Comparison of ENCODE assay signal across 23 cellular contexts in genomic region chr17:65468321-65468720, GRCh38.
DNase-seq lines count a peak whose midpoint lies in the region; FAIRE-seq lines count a peak whose summit lies in the region.
"Had no signal": no experiment of that assay in that cellular context is flagged by ENCODE, and none has a peak within 500 bp of the region (broad histone marks: within the 10 kb centered on the region; RNA-seq: fewer than 3 reads in every experiment).

No MANE protein-coding gene starts in this region.

- no peak overlapping the region for H4K12ac ChIP-seq in trophoblast cell (ENCODE audit: low read depth, low read length)

- peak overlapping the region; percentile 75 for H4K91ac ChIP-seq in trophoblast cell (ENCODE audit: low read depth, low read length)

- no peak overlapping the region for H3K4me3 ChIP-seq in trophoblast cell (ENCODE audit: low read depth, low read length)
- H3K4me3 ChIP-seq: A549; BLaER1 treated with 17β-estradiol and CSF1 and Interleukin-3, amounts not matched to agents 10 nM and 100 nM; GM12878 had no signal

- H3K4me1 ChIP-seq in trophoblast cell (ENCODE audit: control insufficient read depth in 1 of 2, insufficient read depth in 2 of 2, low read length in 2 of 2) = peaks cover 3 to 10% of the 10 kb centered on the region in 2 experiments
- H3K4me1 ChIP-seq: A549; BLaER1 treated with 17β-estradiol and CSF1 and Interleukin-3, amounts not matched to agents 10 nM and 100 nM had no signal

- H2BK5ac ChIP-seq in trophoblast cell (ENCODE audit: low read depth, low read length, poor library complexity) = peak overlapping the region; percentile 50

- H2AK5ac ChIP-seq in trophoblast cell (ENCODE audit: low read length) = peak overlapping the region; percentile 51

- DNase-seq in T-helper 1 cell = no peak
- no peak for DNase-seq in HTR-8/SVneo (ENCODE audit: insufficient read length, low spot score)
- peak; percentile 92 to 96 for DNase-seq in trophoblast cell
- no peak for DNase-seq in NCI-H2029 treated with DMSO at 0.1 percent for 48 hours (lab: John Stamatoyannopoulos, UW)
- no peak for DNase-seq in COR-L47 (lab: John Stamatoyannopoulos, UW)
- DNase-seq in DMS153 treated with DMSO at 0.1 percent for 48 hours (lab: John Stamatoyannopoulos, UW; ENCODE audit: unreplicated experiment) = no peak
- DNase-seq: AML-193; CD4-positive, alpha-beta T cell; CD8-positive, alpha-beta T cell; DMS 273 treated with DMSO at 0.1 percent for 48 hours; DMS153; DMS79 treated with DMSO at 0.1 percent for 48 hours; GF-D8 had no signal

- H3K4ac ChIP-seq in trophoblast cell (ENCODE audit: low read depth, low read length) = peak overlapping the region; percentile 10

- peaks cover 4% of the 10 kb centered on the region for H3K79me2 ChIP-seq in trophoblast cell (ENCODE audit: control insufficient read depth, insufficient read depth, low read length, poor library complexity)

- H4K8ac ChIP-seq in trophoblast cell (ENCODE audit: low read depth, low read length) = peak overlapping the region; percentile 26

- no peaks in the 10 kb centered on the region for H3K36me3 Mint-ChIP-seq in T-helper 1 cell treated with Interleukin-12 subunit alpha and Interleukin-12 subunit beta and Interleukin-4 antibody, amounts not matched to agents 30 μg/mL and 1 μg/mL, for 36 hours (ENCODE audit: low read depth)
- H3K36me3 Mint-ChIP-seq: CD8-positive, alpha-beta T cell had no signal

- no peak overlapping the region for H3K18ac ChIP-seq in trophoblast cell (ENCODE audit: low read length)

- H3K9ac ChIP-seq in trophoblast cell (ENCODE audit: low read length) = no peak overlapping the region
- H3K9ac ChIP-seq: BLaER1 treated with 17β-estradiol and CSF1 and Interleukin-3, amounts not matched to agents 10 nM and 100 nM had no signal

- H3K9me3 ChIP-seq in trophoblast cell (ENCODE audit: insufficient read depth, low read depth, low read length) = peaks cover 2% of the 10 kb centered on the region
- H3K9me3 ChIP-seq: A549 had no signal

- no peak overlapping the region for H2BK12ac ChIP-seq in trophoblast cell (ENCODE audit: low read length)

- H3K23ac ChIP-seq in trophoblast cell (ENCODE audit: low read length) = no peak overlapping the region

- FAIRE-seq in HTR-8/SVneo (lab: Jason Lieb, UNC) = peak; percentile 93
- FAIRE-seq: A549, G401.6, GM12878, GM12892, GM18507 had no signal

- H3K27ac ChIP-seq in trophoblast cell (ENCODE audit: low read depth, low read length) = no peak overlapping the region
- H3K27ac ChIP-seq: 22Rv1; A549; BLaER1 treated with 17β-estradiol and CSF1 and Interleukin-3, amounts not matched to agents 10 nM and 100 nM; C4-2B had no signal

- H3K27me3 ChIP-seq in trophoblast cell (ENCODE audit: insufficient read depth, low read length) = no peaks in the 10 kb centered on the region
- H3K27me3 ChIP-seq: BLaER1 treated with 17β-estradiol and CSF1 and Interleukin-3, amounts not matched to agents 10 nM and 100 nM had no signal

- no peak overlapping the region for H3K4me2 ChIP-seq in trophoblast cell (ENCODE audit: low read length)
- H3K4me2 ChIP-seq: A549; BLaER1 treated with 17β-estradiol and CSF1 and Interleukin-3, amounts not matched to agents 10 nM and 100 nM had no signal

- H3K4me3 Mint-ChIP-seq in T-helper 1 cell treated with Interleukin-12 subunit alpha and Interleukin-12 subunit beta and Interleukin-4 antibody, amounts not matched to agents 30 μg/mL and 1 μg/mL, for 36 hours = no peak overlapping the region
- H3K4me3 Mint-ChIP-seq: B cell; CD4-positive, alpha-beta T cell; CD8-positive, alpha-beta T cell had no signal

- H3K27me3 Mint-ChIP-seq in T-helper 1 cell treated with Interleukin-12 subunit alpha and Interleukin-12 subunit beta and Interleukin-4 antibody, amounts not matched to agents 30 μg/mL and 1 μg/mL, for 36 hours (ENCODE audit: low read depth) = peaks cover 3% of the 10 kb centered on the region

- no peaks in the 10 kb centered on the region for H3K36me3 ChIP-seq in trophoblast cell (ENCODE audit: control insufficient read depth in 1 of 2, insufficient read depth in 2 of 2, low read length in 2 of 2)
- H3K36me3 ChIP-seq: BLaER1 treated with 17β-estradiol and CSF1 and Interleukin-3, amounts not matched to agents 10 nM and 100 nM had no signal

- peak overlapping the region; percentile 1 for H3K27ac Mint-ChIP-seq in T-helper 1 cell treated with Interleukin-12 subunit alpha and Interleukin-12 subunit beta and Interleukin-4 antibody, amounts not matched to agents 30 μg/mL and 1 μg/mL, for 36 hours
- H3K27ac Mint-ChIP-seq: B cell; CD4-positive, alpha-beta T cell; CD8-positive, alpha-beta T cell had no signal

- H3K14ac ChIP-seq in trophoblast cell (ENCODE audit: low read length) = peak overlapping the region; percentile 16

- H3K9me3 Mint-ChIP-seq in T-helper 1 cell treated with Interleukin-12 subunit alpha and Interleukin-12 subunit beta and Interleukin-4 antibody, amounts not matched to agents 30 μg/mL and 1 μg/mL, for 36 hours = no peaks in the 10 kb centered on the region
- H3K9me3 Mint-ChIP-seq: CD4-positive, alpha-beta T cell; CD8-positive, alpha-beta T cell had no signal

- no peaks in the 10 kb centered on the region for H3K4me1 Mint-ChIP-seq in T-helper 1 cell treated with Interleukin-12 subunit alpha and Interleukin-12 subunit beta and Interleukin-4 antibody, amounts not matched to agents 30 μg/mL and 1 μg/mL, for 36 hours (ENCODE audit: low read depth)
- H3K4me1 Mint-ChIP-seq: B cell had no signal

- peak overlapping the region; percentile 83 for H2BK120ac ChIP-seq in trophoblast cell (ENCODE audit: insufficient read depth, low read length, poor library complexity)

- peaks cover 13% of the 10 kb centered on the region for H3K79me1 ChIP-seq in trophoblast cell (ENCODE audit: low read length)

- WGBS in trophoblast cell (ENCODE audit: extremely low coverage, insufficient coverage, insufficient read length) = no CpG with 5 or more reads among the region's 5 CpGs

- H2AFZ ChIP-seq in trophoblast cell (ENCODE audit: insufficient read depth, low read length, poor library complexity) = no peak overlapping the region

Comparison
In these comparisons a context has a peak if more than half of its experiments do, and no peak if none do; other contexts are left out.
1. DNase-seq: peak in trophoblast cell (2 of 2); none in T-helper 1 cell (0 of 5), HTR-8/SVneo (single experiment), NCI-H2029 treated with DMSO at 0.1 percent for 48 hours (single experiment), COR-L47 (single experiment) and DMS153 treated with DMSO at 0.1 percent for 48 hours (single experiment).